ENCODE assay signal across 1 cellular context in the genomic region with DNA sequence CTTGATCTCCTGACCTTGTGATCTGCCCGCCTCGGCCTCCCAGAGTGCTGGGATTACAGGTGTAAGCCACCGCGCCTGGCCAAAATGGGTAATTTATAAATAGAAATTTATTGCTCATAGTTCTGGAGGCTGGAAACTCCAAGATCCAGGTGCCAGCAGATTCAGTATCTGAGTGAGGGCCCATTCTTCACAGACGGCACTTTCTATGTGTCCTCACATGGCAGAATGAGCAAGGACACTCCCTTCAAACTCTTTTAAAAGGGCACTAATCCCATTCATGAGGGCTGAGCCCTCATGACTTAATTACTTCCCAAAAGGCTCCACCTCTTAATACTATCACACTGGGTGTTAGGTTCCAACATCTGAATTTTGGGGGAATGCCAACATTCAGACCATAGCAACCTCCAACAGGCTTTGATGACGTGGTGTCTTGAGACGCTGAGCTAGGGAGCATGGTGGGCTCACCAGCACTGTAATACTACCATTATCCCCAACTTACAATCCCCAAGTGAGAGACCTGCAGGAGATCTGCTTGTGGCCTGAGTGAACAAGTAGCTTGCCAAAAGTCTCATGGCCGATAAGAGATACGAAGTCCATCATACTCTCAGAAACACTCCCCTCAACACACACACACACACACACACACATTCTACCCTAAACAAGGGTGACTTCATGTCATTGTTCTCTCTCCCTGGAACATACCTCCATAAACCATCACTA.
TF ChIP-seq lines count a peak whose summit lies in the region.

No MANE protein-coding gene starts in this region.

TF ChIP-seq in K562, 482 proteins besides CTCF, POLR2A, EP300 and RAD21 (continued from another document):
- TF ChIP-seq, protein P1, sequence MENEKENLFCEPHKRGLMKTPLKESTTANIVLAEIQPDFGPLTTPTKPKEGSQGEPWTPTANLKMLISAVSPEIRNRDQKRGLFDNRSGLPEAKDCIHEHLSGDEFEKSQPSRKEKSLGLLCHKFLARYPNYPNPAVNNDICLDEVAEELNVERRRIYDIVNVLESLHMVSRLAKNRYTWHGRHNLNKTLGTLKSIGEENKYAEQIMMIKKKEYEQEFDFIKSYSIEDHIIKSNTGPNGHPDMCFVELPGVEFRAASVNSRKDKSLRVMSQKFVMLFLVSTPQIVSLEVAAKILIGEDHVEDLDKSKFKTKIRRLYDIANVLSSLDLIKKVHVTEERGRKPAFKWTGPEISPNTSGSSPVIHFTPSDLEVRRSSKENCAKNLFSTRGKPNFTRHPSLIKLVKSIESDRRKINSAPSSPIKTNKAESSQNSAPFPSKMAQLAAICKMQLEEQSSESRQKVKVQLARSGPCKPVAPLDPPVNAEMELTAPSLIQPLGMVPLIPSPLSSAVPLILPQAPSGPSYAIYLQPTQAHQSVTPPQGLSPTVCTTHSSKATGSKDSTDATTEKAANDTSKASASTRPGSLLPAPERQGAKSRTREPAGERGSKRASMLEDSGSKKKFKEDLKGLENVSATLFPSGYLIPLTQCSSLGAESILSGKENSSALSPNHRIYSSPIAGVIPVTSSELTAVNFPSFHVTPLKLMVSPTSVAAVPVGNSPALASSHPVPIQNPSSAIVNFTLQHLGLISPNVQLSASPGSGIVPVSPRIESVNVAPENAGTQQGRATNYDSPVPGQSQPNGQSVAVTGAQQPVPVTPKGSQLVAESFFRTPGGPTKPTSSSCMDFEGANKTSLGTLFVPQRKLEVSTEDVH (IDR thresholded peaks at IDR 0.05; ENCODE audit: low read depth, partially characterized antibody) = no peak
- TF ChIP-seq, protein P2, sequence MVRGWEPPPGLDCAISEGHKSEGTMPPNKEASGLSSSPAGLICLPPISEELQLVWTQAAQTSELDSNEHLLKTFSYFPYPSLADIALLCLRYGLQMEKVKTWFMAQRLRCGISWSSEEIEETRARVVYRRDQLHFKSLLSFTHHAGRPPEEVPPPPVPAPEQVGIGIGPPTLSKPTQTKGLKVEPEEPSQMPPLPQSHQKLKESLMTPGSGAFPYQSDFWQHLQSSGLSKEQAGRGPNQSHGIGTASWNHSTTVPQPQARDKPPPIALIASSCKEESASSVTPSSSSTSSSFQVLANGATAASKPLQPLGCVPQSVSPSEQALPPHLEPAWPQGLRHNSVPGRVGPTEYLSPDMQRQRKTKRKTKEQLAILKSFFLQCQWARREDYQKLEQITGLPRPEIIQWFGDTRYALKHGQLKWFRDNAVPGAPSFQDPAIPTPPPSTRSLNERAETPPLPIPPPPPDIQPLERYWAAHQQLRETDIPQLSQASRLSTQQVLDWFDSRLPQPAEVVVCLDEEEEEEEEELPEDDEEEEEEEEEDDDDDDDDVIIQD (CRISPR knock-in tag; IDR thresholded peaks at IDR 0.05) = no peak
- TF ChIP-seq ZNF3 (CRISPR knock-in tag; IDR thresholded peaks at IDR 0.05) (no peak), RFX7 (CRISPR knock-in tag; IDR thresholded peaks at IDR 0.05) (no peak), ZKSCAN3 (CRISPR knock-in tag; IDR thresholded peaks at IDR 0.05) (no peak), CEBPB (tag; IDR thresholded peaks at IDR 0.05) (no peak), MAFG (tag; conservative IDR thresholded peaks at IDR 0.05) (no peak), CAMTA2 (CRISPR knock-in tag; conservative IDR thresholded peaks at IDR 0.05) (no peak), SUPT5H (IDR thresholded peaks at IDR 0.05) (no peak), ZEB2 (IDR thresholded peaks at IDR 0.05) (0 out of 2 replicates have a peak, but pooled peaks have one; percentile 46), GATAD2B (IDR thresholded peaks at IDR 0.05; ENCODE audit: borderline replicate concordance) (no peak), FOXJ2 (tag; IDR thresholded peaks at IDR 0.05) (peak; percentile 73; the same call in 1 of the 2 replicates)
- TF ChIP-seq, protein P3, sequence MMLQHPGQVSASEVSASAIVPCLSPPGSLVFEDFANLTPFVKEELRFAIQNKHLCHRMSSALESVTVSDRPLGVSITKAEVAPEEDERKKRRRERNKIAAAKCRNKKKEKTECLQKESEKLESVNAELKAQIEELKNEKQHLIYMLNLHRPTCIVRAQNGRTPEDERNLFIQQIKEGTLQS (IDR thresholded peaks at IDR 0.05) = peak; percentile 62
- TF ChIP-seq, protein P3 (CRISPR knock-in tag; conservative IDR thresholded peaks at IDR 0.05) = no peak
- TF ChIP-seq, protein P4, sequence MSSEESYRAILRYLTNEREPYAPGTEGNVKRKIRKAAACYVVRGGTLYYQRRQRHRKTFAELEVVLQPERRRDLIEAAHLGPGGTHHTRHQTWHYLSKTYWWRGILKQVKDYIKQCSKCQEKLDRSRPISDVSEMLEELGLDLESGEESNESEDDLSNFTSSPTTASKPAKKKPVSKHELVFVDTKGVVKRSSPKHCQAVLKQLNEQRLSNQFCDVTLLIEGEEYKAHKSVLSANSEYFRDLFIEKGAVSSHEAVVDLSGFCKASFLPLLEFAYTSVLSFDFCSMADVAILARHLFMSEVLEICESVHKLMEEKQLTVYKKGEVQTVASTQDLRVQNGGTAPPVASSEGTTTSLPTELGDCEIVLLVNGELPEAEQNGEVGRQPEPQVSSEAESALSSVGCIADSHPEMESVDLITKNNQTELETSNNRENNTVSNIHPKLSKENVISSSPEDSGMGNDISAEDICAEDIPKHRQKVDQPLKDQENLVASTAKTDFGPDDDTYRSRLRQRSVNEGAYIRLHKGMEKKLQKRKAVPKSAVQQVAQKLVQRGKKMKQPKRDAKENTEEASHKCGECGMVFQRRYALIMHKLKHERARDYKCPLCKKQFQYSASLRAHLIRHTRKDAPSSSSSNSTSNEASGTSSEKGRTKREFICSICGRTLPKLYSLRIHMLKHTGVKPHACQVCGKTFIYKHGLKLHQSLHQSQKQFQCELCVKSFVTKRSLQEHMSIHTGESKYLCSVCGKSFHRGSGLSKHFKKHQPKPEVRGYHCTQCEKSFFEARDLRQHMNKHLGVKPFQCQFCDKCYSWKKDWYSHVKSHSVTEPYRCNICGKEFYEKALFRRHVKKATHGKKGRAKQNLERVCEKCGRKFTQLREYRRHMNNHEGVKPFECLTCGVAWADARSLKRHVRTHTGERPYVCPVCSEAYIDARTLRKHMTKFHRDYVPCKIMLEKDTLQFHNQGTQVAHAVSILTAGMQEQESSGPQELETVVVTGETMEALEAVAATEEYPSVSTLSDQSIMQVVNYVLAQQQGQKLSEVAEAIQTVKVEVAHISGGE (CRISPR knock-in tag; IDR thresholded peaks at IDR 0.05) = no peak
- TF ChIP-seq, protein P5, sequence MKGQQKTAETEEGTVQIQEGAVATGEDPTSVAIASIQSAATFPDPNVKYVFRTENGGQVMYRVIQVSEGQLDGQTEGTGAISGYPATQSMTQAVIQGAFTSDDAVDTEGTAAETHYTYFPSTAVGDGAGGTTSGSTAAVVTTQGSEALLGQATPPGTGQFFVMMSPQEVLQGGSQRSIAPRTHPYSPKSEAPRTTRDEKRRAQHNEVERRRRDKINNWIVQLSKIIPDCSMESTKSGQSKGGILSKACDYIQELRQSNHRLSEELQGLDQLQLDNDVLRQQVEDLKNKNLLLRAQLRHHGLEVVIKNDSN (CRISPR knock-in tag; IDR thresholded peaks at IDR 0.05) = no peak
